ENCODE assay signal across 1 cellular context in genomic region chr3:184785106-184785505, GRCh38.
TF ChIP-seq lines count a peak whose summit lies in the region.

No MANE protein-coding gene starts in this region.

TF ChIP-seq in GM23338, 12 proteins besides CTCF, POLR2A, EP300 and RAD21 (continued from another document):
- TF ChIP-seq ZNF462 (CRISPR knock-in tag; IDR thresholded peaks at IDR 0.05) (no peak), EZH2 (IDR thresholded peaks at IDR 0.05; ENCODE audit: low read depth, unreplicated experiment) (no peak), EZH2phosphoT487 (IDR thresholded peaks at IDR 0.05; ENCODE audit: unreplicated experiment) (no peak), NANOG (IDR thresholded peaks at IDR 0.05; ENCODE audit: borderline replicate concordance) (no peak), ZNF331 (CRISPR knock-in tag; IDR thresholded peaks at IDR 0.05; ENCODE audit: low read depth) (no peak)
- TF ChIP-seq, protein P1, sequence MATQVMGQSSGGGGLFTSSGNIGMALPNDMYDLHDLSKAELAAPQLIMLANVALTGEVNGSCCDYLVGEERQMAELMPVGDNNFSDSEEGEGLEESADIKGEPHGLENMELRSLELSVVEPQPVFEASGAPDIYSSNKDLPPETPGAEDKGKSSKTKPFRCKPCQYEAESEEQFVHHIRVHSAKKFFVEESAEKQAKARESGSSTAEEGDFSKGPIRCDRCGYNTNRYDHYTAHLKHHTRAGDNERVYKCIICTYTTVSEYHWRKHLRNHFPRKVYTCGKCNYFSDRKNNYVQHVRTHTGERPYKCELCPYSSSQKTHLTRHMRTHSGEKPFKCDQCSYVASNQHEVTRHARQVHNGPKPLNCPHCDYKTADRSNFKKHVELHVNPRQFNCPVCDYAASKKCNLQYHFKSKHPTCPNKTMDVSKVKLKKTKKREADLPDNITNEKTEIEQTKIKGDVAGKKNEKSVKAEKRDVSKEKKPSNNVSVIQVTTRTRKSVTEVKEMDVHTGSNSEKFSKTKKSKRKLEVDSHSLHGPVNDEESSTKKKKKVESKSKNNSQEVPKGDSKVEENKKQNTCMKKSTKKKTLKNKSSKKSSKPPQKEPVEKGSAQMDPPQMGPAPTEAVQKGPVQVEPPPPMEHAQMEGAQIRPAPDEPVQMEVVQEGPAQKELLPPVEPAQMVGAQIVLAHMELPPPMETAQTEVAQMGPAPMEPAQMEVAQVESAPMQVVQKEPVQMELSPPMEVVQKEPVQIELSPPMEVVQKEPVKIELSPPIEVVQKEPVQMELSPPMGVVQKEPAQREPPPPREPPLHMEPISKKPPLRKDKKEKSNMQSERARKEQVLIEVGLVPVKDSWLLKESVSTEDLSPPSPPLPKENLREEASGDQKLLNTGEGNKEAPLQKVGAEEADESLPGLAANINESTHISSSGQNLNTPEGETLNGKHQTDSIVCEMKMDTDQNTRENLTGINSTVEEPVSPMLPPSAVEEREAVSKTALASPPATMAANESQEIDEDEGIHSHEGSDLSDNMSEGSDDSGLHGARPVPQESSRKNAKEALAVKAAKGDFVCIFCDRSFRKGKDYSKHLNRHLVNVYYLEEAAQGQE (IDR thresholded peaks at IDR 0.05; ENCODE audit: unreplicated experiment): no peak
